2 cellular contexts compared by ENCODE assay signal in genomic region chr19:36207605-36208252, GRCh38.
TF ChIP-seq lines count a peak whose summit lies in the region.

No MANE protein-coding gene starts in this region.

TF ChIP-seq in SK-N-SH, 30 proteins besides CTCF, POLR2A, EP300 and RAD21 (continued from another document):
- TF ChIP-seq REST (IDR thresholded peaks at IDR 0.05; ENCODE audit: low read depth, low read length): no peak
- TF ChIP-seq RFX5 (IDR thresholded peaks at IDR 0.05; ENCODE audit: low read length): no peak
- TF ChIP-seq GATA2 (CRISPR knock-in tag; IDR thresholded peaks at IDR 0.05): no peak
- TF ChIP-seq TEAD4 (IDR thresholded peaks at IDR 0.05; ENCODE audit: borderline replicate concordance, insufficient read depth): no peak

TF ChIP-seq in SK-N-SH treated with all-trans-retinoic acid at 6 μM for 48 hours, 23 proteins besides CTCF, POLR2A, EP300 and RAD21 (continued from another document):
- TF ChIP-seq, protein P1, sequence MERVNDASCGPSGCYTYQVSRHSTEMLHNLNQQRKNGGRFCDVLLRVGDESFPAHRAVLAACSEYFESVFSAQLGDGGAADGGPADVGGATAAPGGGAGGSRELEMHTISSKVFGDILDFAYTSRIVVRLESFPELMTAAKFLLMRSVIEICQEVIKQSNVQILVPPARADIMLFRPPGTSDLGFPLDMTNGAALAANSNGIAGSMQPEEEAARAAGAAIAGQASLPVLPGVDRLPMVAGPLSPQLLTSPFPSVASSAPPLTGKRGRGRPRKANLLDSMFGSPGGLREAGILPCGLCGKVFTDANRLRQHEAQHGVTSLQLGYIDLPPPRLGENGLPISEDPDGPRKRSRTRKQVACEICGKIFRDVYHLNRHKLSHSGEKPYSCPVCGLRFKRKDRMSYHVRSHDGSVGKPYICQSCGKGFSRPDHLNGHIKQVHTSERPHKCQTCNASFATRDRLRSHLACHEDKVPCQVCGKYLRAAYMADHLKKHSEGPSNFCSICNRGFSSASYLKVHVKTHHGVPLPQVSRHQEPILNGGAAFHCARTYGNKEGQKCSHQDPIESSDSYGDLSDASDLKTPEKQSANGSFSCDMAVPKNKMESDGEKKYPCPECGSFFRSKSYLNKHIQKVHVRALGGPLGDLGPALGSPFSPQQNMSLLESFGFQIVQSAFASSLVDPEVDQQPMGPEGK (CRISPR knock-in tag; IDR thresholded peaks at IDR 0.05; ENCODE audit: borderline replicate concordance): no peak
- TF ChIP-seq ESRRG (CRISPR knock-in tag; IDR thresholded peaks at IDR 0.05) (no peak), ZNF70 (CRISPR knock-in tag; IDR thresholded peaks at IDR 0.05) (no peak), CREB5 (CRISPR knock-in tag; IDR thresholded peaks at IDR 0.05; ENCODE audit: low read depth) (no peak), ZNF8 (CRISPR knock-in tag; IDR thresholded peaks at IDR 0.05) (no peak), TCF4 (CRISPR knock-in tag; IDR thresholded peaks at IDR 0.05; ENCODE audit: borderline replicate concordance) (no peak), TOX (CRISPR knock-in tag; IDR thresholded peaks at IDR 0.05; ENCODE audit: borderline replicate concordance) (no peak), CSRNP3 (CRISPR knock-in tag; IDR thresholded peaks at IDR 0.05) (no peak), ZFP3 (CRISPR knock-in tag; IDR thresholded peaks at IDR 0.05) (no peak), ISL1 (CRISPR knock-in tag; IDR thresholded peaks at IDR 0.05) (no peak), ARNTL (CRISPR knock-in tag; IDR thresholded peaks at IDR 0.05; ENCODE audit: borderline replicate concordance, low read depth) (no peak)
